19 cellular contexts compared by ENCODE assay signal in genomic region chr2:158818511-158818910, GRCh38. TPM values are rescaled to one million over a fixed set of nuclear protein-coding genes. Genes with fewer than 3 reads are reported as not detected.
DNase-seq lines count a peak whose midpoint lies in the region; ATAC-seq and TF ChIP-seq lines count a peak whose summit lies in the region.
"Had no signal": no experiment of that assay in that cellular context is flagged by ENCODE, and none has a peak within 500 bp of the region (broad histone marks: within the 10 kb centered on the region; RNA-seq: fewer than 3 reads in every experiment).

No MANE protein-coding gene starts in this region.

- CTCF ChIA-PET in WTC11 (lab: Charles Lee), result no interaction called here

- peaks cover 20% of the 10 kb centered on the region for H3K4me1 Mint-ChIP-seq in WTC11

- TF ChIP-seq POLR2A in erythroblast (IDR thresholded peaks at IDR 0.05; ENCODE audit: low read length), result no peak

- H3K36me3 Mint-ChIP-seq in WTC11, result no peaks in the 10 kb centered on the region
- H3K36me3 Mint-ChIP-seq: CD8-positive, alpha-beta T cell had no signal

- peak; percentile 22 for DNase-seq in NCI-H2029 treated with DMSO at 0.1 percent for 48 hours (lab: John Stamatoyannopoulos, UW)
- DNase-seq in NCI-H2029 (lab: John Stamatoyannopoulos, UW), result no peak
- peak; percentile 42 for DNase-seq in astrocyte of the spinal cord (ENCODE audit: low read depth, low spot score)
- peak in 1 of 3 donors; percentile 73 for DNase-seq in right cardiac atrium
- peak; percentile 23 for DNase-seq in smooth muscle cell of the brain vasculature (ENCODE audit: low read depth, low spot score)
- DNase-seq in NCI-H345 (lab: John Stamatoyannopoulos, UW), result no peak
- no peak for DNase-seq in WTC11 (ENCODE audit: low spot score)
- no peak for DNase-seq in erythroblast (lab: John Stamatoyannopoulos, UW)
- DNase-seq: CD8-positive, alpha-beta T cell; HFFc6; NCI-H1092; NCI-H446 treated with DMSO at 0.1 percent for 48 hours; NCI-H774 had no signal

- intact Hi-C loops in right cardiac atrium (cut with DNase I), result no loop called here

- H3K4me1 ChIP-seq in right cardiac atrium (ENCODE audit: control insufficient read depth, insufficient read depth, low read length), result peaks cover 3% of the 10 kb centered on the region

- H3K4me3 Mint-ChIP-seq in WTC11, result no peak overlapping the region
- H3K4me3 Mint-ChIP-seq: CD8-positive, alpha-beta T cell; HFFc6 had no signal

- H3K27ac ChIP-seq in right cardiac atrium (ENCODE audit: low read length), result no peak overlapping the region
- H3K27ac ChIP-seq: 22Rv1, KMS-11 had no signal

- 53% methylated on average over 3 of the region's 3 CpGs for WGBS in right cardiac atrium

- H3K27me3 Mint-ChIP-seq in WTC11 (ENCODE audit: low read depth), result no peaks in the 10 kb centered on the region

- H3K9me3 ChIP-seq in right cardiac atrium (ENCODE audit: control insufficient read depth, low read length), result no peaks in the 10 kb centered on the region

- H3K9me3 Mint-ChIP-seq in WTC11, result no peaks in the 10 kb centered on the region
- H3K9me3 Mint-ChIP-seq: CD8-positive, alpha-beta T cell; HFFc6 had no signal

- TF ChIP-seq CTCF in astrocyte of the spinal cord (IDR thresholded peaks at IDR 0.05; ENCODE audit: low read depth, low read length), result no peak
- no peak for TF ChIP-seq CTCF in WTC11 (IDR thresholded peaks at IDR 0.05)

- H3K4me3 ChIP-seq in astrocyte of the spinal cord (ENCODE audit: low read depth, low read length) (no peak overlapping the region), right cardiac atrium (ENCODE audit: low read length) (no peak overlapping the region)

- ATAC-seq in right cardiac atrium (peak; percentile 75 to 83), WTC11 (no peak)
- ATAC-seq: CD8-positive, alpha-beta T cell; Panc1 had no signal

- POLR2A ChIA-PET in WTC11 (lab: Charles Lee), result no interaction called here

- H3K27me3 ChIP-seq in right cardiac atrium (ENCODE audit: control insufficient read depth, insufficient read depth), result no peaks in the 10 kb centered on the region

- no peak overlapping the region for H3K27ac Mint-ChIP-seq in WTC11
- H3K27ac Mint-ChIP-seq: CD8-positive, alpha-beta T cell; HFFc6 had no signal

- in situ Hi-C loops in astrocyte of the spinal cord (cut with HindIII; ENCODE audit: low sequenced_read_pairs), result no loop called here

TF ChIP-seq in WTC11, 78 proteins besides CTCF, POLR2A, EP300 and RAD21:
- TF ChIP-seq JAZF1 (CRISPR knock-in tag; IDR thresholded peaks at IDR 0.05) (no peak), ESRRA (CRISPR knock-in tag; IDR thresholded peaks at IDR 0.05; ENCODE audit: borderline replicate concordance) (no peak), CREM (CRISPR knock-in tag; IDR thresholded peaks at IDR 0.05) (no peak), JUN (CRISPR knock-in tag; IDR thresholded peaks at IDR 0.05) (no peak), RELA (CRISPR knock-in tag; IDR thresholded peaks at IDR 0.05; ENCODE audit: borderline replicate concordance) (no peak), ZNF219 (CRISPR knock-in tag; IDR thresholded peaks at IDR 0.05; ENCODE audit: borderline replicate concordance) (no peak), FOXJ3 (CRISPR knock-in tag; IDR thresholded peaks at IDR 0.05; ENCODE audit: borderline replicate concordance) (no peak), NR1H2 (CRISPR knock-in tag; IDR thresholded peaks at IDR 0.05) (no peak), NR2C2 (CRISPR knock-in tag; IDR thresholded peaks at IDR 0.05) (no peak)
- TF ChIP-seq, protein P1, sequence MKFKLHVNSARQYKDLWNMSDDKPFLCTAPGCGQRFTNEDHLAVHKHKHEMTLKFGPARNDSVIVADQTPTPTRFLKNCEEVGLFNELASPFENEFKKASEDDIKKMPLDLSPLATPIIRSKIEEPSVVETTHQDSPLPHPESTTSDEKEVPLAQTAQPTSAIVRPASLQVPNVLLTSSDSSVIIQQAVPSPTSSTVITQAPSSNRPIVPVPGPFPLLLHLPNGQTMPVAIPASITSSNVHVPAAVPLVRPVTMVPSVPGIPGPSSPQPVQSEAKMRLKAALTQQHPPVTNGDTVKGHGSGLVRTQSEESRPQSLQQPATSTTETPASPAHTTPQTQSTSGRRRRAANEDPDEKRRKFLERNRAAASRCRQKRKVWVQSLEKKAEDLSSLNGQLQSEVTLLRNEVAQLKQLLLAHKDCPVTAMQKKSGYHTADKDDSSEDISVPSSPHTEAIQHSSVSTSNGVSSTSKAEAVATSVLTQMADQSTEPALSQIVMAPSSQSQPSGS (CRISPR knock-in tag; IDR thresholded peaks at IDR 0.05; ENCODE audit: borderline replicate concordance, low read depth), result no peak
- TF ChIP-seq, protein P2, sequence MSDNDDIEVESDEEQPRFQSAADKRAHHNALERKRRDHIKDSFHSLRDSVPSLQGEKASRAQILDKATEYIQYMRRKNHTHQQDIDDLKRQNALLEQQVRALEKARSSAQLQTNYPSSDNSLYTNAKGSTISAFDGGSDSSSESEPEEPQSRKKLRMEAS (CRISPR knock-in tag; IDR thresholded peaks at IDR 0.05), result no peak
- TF ChIP-seq, protein P3, sequence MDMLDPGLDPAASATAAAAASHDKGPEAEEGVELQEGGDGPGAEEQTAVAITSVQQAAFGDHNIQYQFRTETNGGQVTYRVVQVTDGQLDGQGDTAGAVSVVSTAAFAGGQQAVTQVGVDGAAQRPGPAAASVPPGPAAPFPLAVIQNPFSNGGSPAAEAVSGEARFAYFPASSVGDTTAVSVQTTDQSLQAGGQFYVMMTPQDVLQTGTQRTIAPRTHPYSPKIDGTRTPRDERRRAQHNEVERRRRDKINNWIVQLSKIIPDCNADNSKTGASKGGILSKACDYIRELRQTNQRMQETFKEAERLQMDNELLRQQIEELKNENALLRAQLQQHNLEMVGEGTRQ (CRISPR knock-in tag; IDR thresholded peaks at IDR 0.05), result no peak
- TF ChIP-seq, protein P4, sequence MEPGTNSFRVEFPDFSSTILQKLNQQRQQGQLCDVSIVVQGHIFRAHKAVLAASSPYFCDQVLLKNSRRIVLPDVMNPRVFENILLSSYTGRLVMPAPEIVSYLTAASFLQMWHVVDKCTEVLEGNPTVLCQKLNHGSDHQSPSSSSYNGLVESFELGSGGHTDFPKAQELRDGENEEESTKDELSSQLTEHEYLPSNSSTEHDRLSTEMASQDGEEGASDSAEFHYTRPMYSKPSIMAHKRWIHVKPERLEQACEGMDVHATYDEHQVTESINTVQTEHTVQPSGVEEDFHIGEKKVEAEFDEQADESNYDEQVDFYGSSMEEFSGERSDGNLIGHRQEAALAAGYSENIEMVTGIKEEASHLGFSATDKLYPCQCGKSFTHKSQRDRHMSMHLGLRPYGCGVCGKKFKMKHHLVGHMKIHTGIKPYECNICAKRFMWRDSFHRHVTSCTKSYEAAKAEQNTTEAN (CRISPR knock-in tag; IDR thresholded peaks at IDR 0.05), result no peak
- TF ChIP-seq, protein P5, sequence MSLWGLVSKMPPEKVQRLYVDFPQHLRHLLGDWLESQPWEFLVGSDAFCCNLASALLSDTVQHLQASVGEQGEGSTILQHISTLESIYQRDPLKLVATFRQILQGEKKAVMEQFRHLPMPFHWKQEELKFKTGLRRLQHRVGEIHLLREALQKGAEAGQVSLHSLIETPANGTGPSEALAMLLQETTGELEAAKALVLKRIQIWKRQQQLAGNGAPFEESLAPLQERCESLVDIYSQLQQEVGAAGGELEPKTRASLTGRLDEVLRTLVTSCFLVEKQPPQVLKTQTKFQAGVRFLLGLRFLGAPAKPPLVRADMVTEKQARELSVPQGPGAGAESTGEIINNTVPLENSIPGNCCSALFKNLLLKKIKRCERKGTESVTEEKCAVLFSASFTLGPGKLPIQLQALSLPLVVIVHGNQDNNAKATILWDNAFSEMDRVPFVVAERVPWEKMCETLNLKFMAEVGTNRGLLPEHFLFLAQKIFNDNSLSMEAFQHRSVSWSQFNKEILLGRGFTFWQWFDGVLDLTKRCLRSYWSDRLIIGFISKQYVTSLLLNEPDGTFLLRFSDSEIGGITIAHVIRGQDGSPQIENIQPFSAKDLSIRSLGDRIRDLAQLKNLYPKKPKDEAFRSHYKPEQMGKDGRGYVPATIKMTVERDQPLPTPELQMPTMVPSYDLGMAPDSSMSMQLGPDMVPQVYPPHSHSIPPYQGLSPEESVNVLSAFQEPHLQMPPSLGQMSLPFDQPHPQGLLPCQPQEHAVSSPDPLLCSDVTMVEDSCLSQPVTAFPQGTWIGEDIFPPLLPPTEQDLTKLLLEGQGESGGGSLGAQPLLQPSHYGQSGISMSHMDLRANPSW (CRISPR knock-in tag; conservative IDR thresholded peaks at IDR 0.05; ENCODE audit: low read depth), result no peak
- TF ChIP-seq, protein P6, sequence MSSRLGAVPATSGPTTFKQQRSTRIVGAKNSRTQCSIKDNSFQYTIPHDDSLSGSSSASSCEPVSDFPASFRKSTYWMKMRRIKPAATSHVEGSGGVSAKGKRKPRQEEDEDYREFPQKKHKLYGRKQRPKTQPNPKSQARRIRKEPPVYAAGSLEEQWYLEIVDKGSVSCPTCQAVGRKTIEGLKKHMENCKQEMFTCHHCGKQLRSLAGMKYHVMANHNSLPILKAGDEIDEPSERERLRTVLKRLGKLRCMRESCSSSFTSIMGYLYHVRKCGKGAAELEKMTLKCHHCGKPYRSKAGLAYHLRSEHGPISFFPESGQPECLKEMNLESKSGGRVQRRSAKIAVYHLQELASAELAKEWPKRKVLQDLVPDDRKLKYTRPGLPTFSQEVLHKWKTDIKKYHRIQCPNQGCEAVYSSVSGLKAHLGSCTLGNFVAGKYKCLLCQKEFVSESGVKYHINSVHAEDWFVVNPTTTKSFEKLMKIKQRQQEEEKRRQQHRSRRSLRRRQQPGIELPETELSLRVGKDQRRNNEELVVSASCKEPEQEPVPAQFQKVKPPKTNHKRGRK (CRISPR knock-in tag; IDR thresholded peaks at IDR 0.05; ENCODE audit: borderline replicate concordance), result no peak
TF ChIP-seq in WTC11: peak in this region for 0.

RNA-seq across cellular contexts. Expression of gene DAPL1, which starts 23.4 kb away (rescaled TPM):
- total RNA-seq in right cardiac atrium (not detected), WTC11 (2021) (not detected in 3 replicates)
- not detected for polyA plus RNA-seq in right cardiac atrium
- total RNA-seq: CD8-positive, alpha-beta T cell; H4; HFFc6; MCF 10A had no signal
- polyA plus RNA-seq: BJ had no signal

Comparison
In these comparisons a context has a peak if more than half of its experiments do, and no peak if none do; other contexts are left out.
1. DNase-seq: peak in NCI-H2029 treated with DMSO at 0.1 percent for 48 hours (single experiment), astrocyte of the spinal cord (single experiment) and smooth muscle cell of the brain vasculature (single experiment); none in NCI-H2029 (single experiment), NCI-H345 (single experiment), WTC11 (single experiment) and erythroblast (0 of 2).